8 cellular contexts compared by ENCODE assay signal in genomic region chr1:84301759-84302380, GRCh38. TPM values are rescaled to one million over a fixed set of nuclear protein-coding genes. Genes with fewer than 3 reads are reported as not detected.
DNase-seq lines count a peak whose midpoint lies in the region; ATAC-seq and TF ChIP-seq lines count a peak whose summit lies in the region.

No MANE protein-coding gene starts in this region.

- ATAC-seq in GM18861 (IDR thresholded peaks at IDR 0.05; ENCODE audit: unreplicated experiment) = no peak

- no peak for DNase-seq in ascending aorta (ENCODE audit: low spot score in 2 of 2)
- no peak for DNase-seq in foreskin fibroblast
- no peak for DNase-seq in SKM-1 (lab: John Stamatoyannopoulos, UW; ENCODE audit: unreplicated experiment)
- no peak for DNase-seq in stimulated activated CD4-positive, alpha-beta T cell treated with anti-CD3 and anti-CD28 coated beads, Interleukin-15, amount 100 ng/mL, for 24 hours

- POLR2A ChIA-PET in HEK293 (lab: Yijun Ruan, JAX) = interaction anchor here (0.7 to 1.1 kb wide), 3 partner anchors 13 to 63 kb away, joined by 3 read pairs; no protein-coding TSS in a partner anchor

- H3K9me3 ChIP-seq in HEK293 (ENCODE audit: control insufficient read depth, insufficient read depth, low read depth, low read length) (no peaks in the 10 kb centered on the region), ascending aorta (no peaks in the 10 kb centered on the region), muscle layer of duodenum (ENCODE audit: control insufficient read depth in 1 of 2, low read length in 2 of 2) (no peaks in the 10 kb centered on the region)

- CTCF ChIA-PET in HEK293 (lab: Yijun Ruan, JAX) = interaction anchor here (0.6 to 1.1 kb wide), 5 partner anchors 9 to 546 kb away, joined by 3 to 5 read pairs (median 4); no protein-coding TSS in a partner anchor

- intact Hi-C loops in ascending aorta (cut with DNase I) = loop anchor here (5.0 kb wide), 1 partner anchor 225 kb away; no protein-coding TSS in a partner anchor

- H3K4me1 ChIP-seq in HEK293 (ENCODE audit: control insufficient read depth, insufficient read depth, low read length) = peaks cover 3% of the 10 kb centered on the region; the same call in 1 of the 2 replicates
- H3K4me1 ChIP-seq in ascending aorta = peaks cover 0 to 15% of the 10 kb centered on the region in 2 donors
- H3K4me1 ChIP-seq in muscle layer of duodenum (ENCODE audit: control insufficient read depth in 1 of 2, insufficient read depth in 2 of 2, low read length in 2 of 2) = peaks cover 7 to 13% of the 10 kb centered on the region in 2 donors

- H3K4me3 ChIP-seq in HEK293 (ENCODE audit: low read depth, low read length) (peak overlapping the region; percentile 17; the same call in 1 of the 2 replicates), ascending aorta (peak overlapping the region; percentile 39 to 60), muscle layer of duodenum (ENCODE audit: low read depth in 1 of 2, low read length in 2 of 2) (peak overlapping the region; percentile 49 to 82), foreskin fibroblast (ENCODE audit: low read depth in 1 of 2, low read length in 2 of 2) (no peak overlapping the region)

- no peaks in the 10 kb centered on the region for H3K27me3 ChIP-seq in ascending aorta
- H3K27me3 ChIP-seq in muscle layer of duodenum (ENCODE audit: low read depth, low read length) = no peaks in the 10 kb centered on the region

- TF ChIP-seq CTCF in 22Rv1 (IDR thresholded peaks at IDR 0.05) = no peak
- TF ChIP-seq CTCF in HEK293 (tag by site-specific recombination; IDR thresholded peaks at IDR 0.05) = no peak
- no peak for TF ChIP-seq CTCF in ascending aorta (IDR thresholded peaks at IDR 0.05)
- TF ChIP-seq CTCF in foreskin fibroblast (IDR thresholded peaks at IDR 0.05; ENCODE audit: low read depth, low read length) = no peak

- H3K36me3 ChIP-seq in HEK293 (ENCODE audit: control insufficient read depth in 2 of 2, insufficient read depth in 1 of 2, low read length in 2 of 2) (no peaks in the 10 kb centered on the region), ascending aorta (no peaks in the 10 kb centered on the region), muscle layer of duodenum (ENCODE audit: control insufficient read depth in 1 of 2, insufficient read depth in 2 of 2, low read length in 2 of 2) (no peaks in the 10 kb centered on the region)

- 0 out of 2 replicates have a peak overlapping the region, but pooled peaks have one; percentile 26 for H3K27ac ChIP-seq in 22Rv1
- no peak overlapping the region for H3K27ac ChIP-seq in HEK293 (ENCODE audit: extremely low read depth, low read depth, low read length)
- peak overlapping the region in 1 of 2 donors; percentile 47 for H3K27ac ChIP-seq in ascending aorta
- peak overlapping the region; percentile 86 for H3K27ac ChIP-seq in muscle layer of duodenum (ENCODE audit: low read length)

TF ChIP-seq in HEK293, 187 proteins besides CTCF, POLR2A, EP300 and RAD21:
- no peak for TF ChIP-seq ZNF624 (tag by site-specific recombination; IDR thresholded peaks at IDR 0.05)
- no peak for TF ChIP-seq ZNF701 (tag by site-specific recombination; IDR thresholded peaks at IDR 0.05)
- no peak for TF ChIP-seq ZBTB17 (tag by site-specific recombination; IDR thresholded peaks at IDR 0.05)
- no peak for TF ChIP-seq ZNF449 (tag by site-specific recombination; IDR thresholded peaks at IDR 0.05)
- TF ChIP-seq ZNF114 (tag by site-specific recombination; IDR thresholded peaks at IDR 0.05) = no peak
- no peak for TF ChIP-seq ZNF747 (tag by site-specific recombination; IDR thresholded peaks at IDR 0.05)
- no peak for TF ChIP-seq ZNF324 (tag by site-specific recombination; IDR thresholded peaks at IDR 0.05)
- TF ChIP-seq ZNF169 (tag by site-specific recombination; IDR thresholded peaks at IDR 0.05) = no peak
- no peak for TF ChIP-seq ZNF140 (tag by site-specific recombination; IDR thresholded peaks at IDR 0.05)
- TF ChIP-seq ZNF157 (tag by site-specific recombination; IDR thresholded peaks at IDR 0.05) = no peak
- TF ChIP-seq ZNF704 (tag by site-specific recombination; IDR thresholded peaks at IDR 0.05) = no peak
- TF ChIP-seq ZNF266 (tag by site-specific recombination; IDR thresholded peaks at IDR 0.05; ENCODE audit: low read depth) = no peak
- TF ChIP-seq OVOL3 (tag by site-specific recombination; IDR thresholded peaks at IDR 0.05) = no peak
- peak; percentile 43; the same call in 1 of the 2 replicates for TF ChIP-seq WT1 (tag by site-specific recombination; IDR thresholded peaks at IDR 0.05)
- no peak for TF ChIP-seq ZNF621 (tag by site-specific recombination; IDR thresholded peaks at IDR 0.05)
- TF ChIP-seq ZNF335 (tag by site-specific recombination; conservative IDR thresholded peaks at IDR 0.05) = peak; percentile 53; the same call in 1 of the 2 replicates

RNA-seq across cellular contexts. Expression of gene SAMD13, which starts 0.4 kb away (rescaled TPM):
- not detected for total RNA-seq in ascending aorta

Comparison
In these comparisons a context has a peak if more than half of its experiments do, and no peak if none do; other contexts are left out.
1. H3K4me3 ChIP-seq: peak in HEK293 (single experiment), ascending aorta (2 of 2) and muscle layer of duodenum (2 of 2); none in foreskin fibroblast (0 of 2).